19 cellular contexts compared by ENCODE assay signal in the genomic region with DNA sequence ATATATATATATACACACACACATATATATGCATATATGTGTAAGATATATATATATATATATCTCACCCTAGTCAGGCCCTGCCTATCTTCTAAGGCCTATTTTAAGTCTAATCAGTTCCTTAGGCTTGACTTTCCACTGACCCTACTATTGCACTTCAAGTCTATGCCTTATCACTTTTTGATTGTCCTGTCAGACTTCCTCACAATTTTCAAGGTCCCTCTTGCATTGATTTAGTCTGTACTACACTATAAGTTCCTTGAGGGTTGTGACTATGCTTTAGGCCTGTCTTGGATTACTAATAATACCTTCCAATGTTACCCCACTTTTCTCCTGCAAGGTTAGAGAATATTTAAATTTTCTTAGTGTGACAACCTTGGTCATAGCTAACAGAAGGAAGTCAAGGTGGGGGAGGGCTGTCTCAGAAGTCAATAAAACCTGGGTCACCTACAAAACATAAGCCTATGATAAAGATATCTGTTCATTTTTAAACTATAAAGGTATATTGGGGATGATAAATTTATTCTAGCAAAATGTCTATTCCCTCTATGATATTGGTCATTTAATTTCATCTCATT.
"Had no signal": no experiment of that assay in that cellular context is flagged by ENCODE, and none has a peak within 500 bp of the region (broad histone marks: within the 10 kb centered on the region; RNA-seq: fewer than 3 reads in every experiment).

No MANE protein-coding gene starts in this region.

- H3K36me3 ChIP-seq: sigmoid colon, spleen, WERI-Rb-1 had no signal

- H3K9me3 Mint-ChIP-seq: activated naive CD4-positive, alpha-beta T cell treated with anti-CD3 and anti-CD28 coated beads, Interleukin-2, amount 50 U/mL, for 24 hours had no signal

- H3K9me3 ChIP-seq: sigmoid colon, spleen had no signal

- H3K4me1 ChIP-seq: spleen had no signal

- DNase-seq: activated CD4-positive, alpha-beta T cell treated with anti-CD3 and anti-CD28 coated beads for 1 hour; activated CD8-positive, alpha-beta memory T cell treated with anti-CD3 and anti-CD28 coated beads for 24 hours; activated CD8-positive, alpha-beta memory T cell treated with anti-CD3 and anti-CD28 coated beads, Interleukin-2, amount 50 U/mL, for 48 hours; activated effector memory CD4-positive, alpha-beta T cell treated with anti-CD3 and anti-CD28 coated beads, Interleukin-2, amount 50 U/mL, for 16 hours; activated T-cell treated with anti-CD3 and anti-CD28 coated beads, Interleukin-2, amount 50 U/mL, for 48 hours; dermis blood vessel endothelial cell; foreskin keratinocyte; hippocampal formation; left cardiac atrium; occipital lobe; posterior cingulate gyrus; sigmoid colon; spleen; stimulated activated CD4-positive, alpha-beta T cell treated with anti-CD3 and anti-CD28 coated beads, Interleukin-4, amount 100 ng/mL, for 4 hours; stimulated activated naive CD4-positive, alpha-beta T cell; T1000; trophoblast cell; WERI-Rb-1 had no signal

- H3K4me3 ChIP-seq: sigmoid colon, spleen had no signal

- H3K27ac Mint-ChIP-seq: activated naive CD4-positive, alpha-beta T cell treated with anti-CD3 and anti-CD28 coated beads, Interleukin-2, amount 50 U/mL, for 24 hours had no signal

- H3K4me3 Mint-ChIP-seq: activated naive CD4-positive, alpha-beta T cell treated with anti-CD3 and anti-CD28 coated beads, Interleukin-2, amount 50 U/mL, for 24 hours had no signal

- H3K27me3 Mint-ChIP-seq: activated naive CD4-positive, alpha-beta T cell treated with anti-CD3 and anti-CD28 coated beads, Interleukin-2, amount 50 U/mL, for 24 hours had no signal

- H3K27me3 ChIP-seq: foreskin keratinocyte, sigmoid colon, spleen had no signal

- H3K36me3 Mint-ChIP-seq: activated naive CD4-positive, alpha-beta T cell treated with anti-CD3 and anti-CD28 coated beads, Interleukin-2, amount 50 U/mL, for 24 hours had no signal

- H3K4me1 Mint-ChIP-seq: activated naive CD4-positive, alpha-beta T cell treated with anti-CD3 and anti-CD28 coated beads, Interleukin-2, amount 50 U/mL, for 24 hours had no signal

- H3K27ac ChIP-seq: foreskin keratinocyte, sigmoid colon, spleen, WERI-Rb-1 had no signal

- ATAC-seq: foreskin keratinocyte, left cardiac atrium had no signal
